ENCODE assay signal across 9 cellular contexts in the genomic region with DNA sequence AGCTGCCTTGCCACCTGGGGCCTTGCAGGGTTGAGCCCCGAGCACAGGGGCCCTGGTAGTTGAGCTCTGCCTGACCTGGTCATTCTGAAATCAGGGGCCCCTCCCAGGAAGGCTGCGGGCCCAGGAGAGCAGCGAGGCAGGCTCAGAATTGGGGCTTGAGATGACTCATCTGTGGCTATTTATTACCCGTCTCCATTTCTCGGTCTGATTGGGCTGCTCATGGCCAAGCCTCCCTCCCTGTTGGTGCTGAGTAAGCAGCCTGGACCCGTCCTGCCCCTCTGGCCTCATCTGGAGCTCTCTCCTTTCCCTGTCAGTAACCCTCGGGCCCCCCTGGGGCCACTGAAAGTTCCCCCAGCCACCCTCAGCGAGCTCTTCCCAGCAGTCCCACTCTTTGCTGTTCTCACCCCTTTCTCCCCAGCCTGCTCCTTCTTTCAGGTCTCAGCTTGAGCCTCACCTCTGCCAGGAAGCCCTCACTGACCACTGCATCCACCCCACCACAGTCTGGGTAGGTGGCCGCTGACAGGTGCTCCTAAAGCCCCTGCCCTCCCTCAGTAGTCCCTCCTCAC. TPM values are rescaled to one million over a fixed set of nuclear protein-coding genes. Genes with fewer than 3 reads are reported as not detected.
A peak's percentile ranks its signal among the peaks of the same experiment; 100 is the strongest.
DNase-seq lines count a peak whose midpoint lies in the region; ATAC-seq and TF ChIP-seq lines count a peak whose summit lies in the region.
"Had no signal": no experiment of that assay in that cellular context is flagged by ENCODE, and none has a peak within 500 bp of the region (broad histone marks: within the 10 kb centered on the region; RNA-seq: fewer than 3 reads in every experiment).

No MANE protein-coding gene starts in this region.

- H3K9me3 Mint-ChIP-seq in CD8-positive, alpha-beta memory T cell = no peaks in the 10 kb centered on the region

- intact Hi-C loops in PC-9 (cut with micrococcal nuclease; ENCODE audit: unreplicated experiment) = no loop called here

- peak overlapping the region; percentile 43 for H3K27ac ChIP-seq in CD8-positive, alpha-beta memory T cell (ENCODE audit: low read depth, low read length)
- H3K27ac ChIP-seq in PC-9 (no peak overlapping the region), coronary artery (peak overlapping the region in 1 of 2 donors; percentile 37)
- H3K27ac ChIP-seq: SK-N-MC had no signal

- no peaks in the 10 kb centered on the region for H3K9me2 ChIP-seq in PC-9 (ENCODE audit: insufficient read depth)

- H3K4me1 ChIP-seq in CD8-positive, alpha-beta memory T cell (ENCODE audit: insufficient read depth, low read length) = peaks cover 18% of the 10 kb centered on the region
- peaks cover 7% of the 10 kb centered on the region; the same call in 1 of the 2 replicates for H3K4me1 ChIP-seq in PC-9 (replicated peaks; ENCODE audit: insufficient read depth)

- H3K79me2 ChIP-seq in PC-9 (ENCODE audit: low read depth) = no peaks in the 10 kb centered on the region

- H3K36me3 ChIP-seq in CD8-positive, alpha-beta memory T cell (ENCODE audit: insufficient read depth, low read length) = no peaks in the 10 kb centered on the region
- no peaks in the 10 kb centered on the region for H3K36me3 ChIP-seq in PC-9 (ENCODE audit: low read depth)

- H3K4me2 ChIP-seq in PC-9 = peak overlapping the region; percentile 62

- H3F3A ChIP-seq in PC-9 (ENCODE audit: insufficient read depth, low read depth) = no peaks in the 10 kb centered on the region

- H3K4me3 ChIP-seq in CD8-positive, alpha-beta memory T cell (ENCODE audit: low read length) = no peak overlapping the region
- no peak overlapping the region for H3K4me3 ChIP-seq in PC-9
- H3K4me3 ChIP-seq in coronary artery = peak overlapping the region; percentile 6
- H3K4me3 ChIP-seq: SK-N-MC had no signal

- CTCF ChIA-PET in CD8-positive, alpha-beta memory T cell (lab: Charles Lee) = interaction anchor here (1.1 kb wide), 1 partner anchor 74 kb away, joined by 3 read pairs; no protein-coding TSS in a partner anchor
- CTCF ChIA-PET in PC-9 (lab: Charles Lee) = no interaction called here

- peak overlapping the region in 5 of 7 donors; percentile 6 to 90 (median 54) for H3K4me3 Mint-ChIP-seq in CD8-positive, alpha-beta memory T cell

- H2AFZ ChIP-seq in PC-9 = no peak overlapping the region

- H3K4me1 Mint-ChIP-seq in CD8-positive, alpha-beta memory T cell = peaks cover 11 to 14% (median 13%) of the 10 kb centered on the region in 3 donors

- no peak for TF ChIP-seq CTCF in PC-9 (conservative IDR thresholded peaks at IDR 0.05)
- TF ChIP-seq CTCF in coronary artery (IDR thresholded peaks at IDR 0.05) = no peak

- H3K27ac Mint-ChIP-seq in CD8-positive, alpha-beta memory T cell = peak overlapping the region in 6 of 8 donors; percentile 23 to 91 (median 40)

- no peak for DNase-seq in CD8-positive, alpha-beta memory T cell
- DNase-seq in PC-9 (peak; percentile 61 to 73), coronary artery (ENCODE audit: low spot score) (peak; percentile 81), myocyte (ENCODE audit: low read depth) (peak; percentile 87), globus pallidus (ENCODE audit: low spot score) (no peak), NCI-H774 (lab: John Stamatoyannopoulos, UW) (no peak)

- ATAC-seq in GM19035 (IDR thresholded peaks at IDR 0.05; ENCODE audit: unreplicated experiment) = peak; percentile 66
- peak; percentile 43 for ATAC-seq in HG03039 (IDR thresholded peaks at IDR 0.05; ENCODE audit: unreplicated experiment)

- no peaks in the 10 kb centered on the region for H3K27me3 ChIP-seq in CD8-positive, alpha-beta memory T cell (ENCODE audit: insufficient read depth, low read length, poor library complexity, severe bottlenecking)
- no peaks in the 10 kb centered on the region for H3K27me3 ChIP-seq in PC-9 (ENCODE audit: insufficient read depth, low read depth)

- H3K9me3 ChIP-seq in CD8-positive, alpha-beta memory T cell (ENCODE audit: low read length) = no peaks in the 10 kb centered on the region
- H3K9me3 ChIP-seq in PC-9 (ENCODE audit: insufficient read depth, low read depth) = no peaks in the 10 kb centered on the region

- POLR2A ChIA-PET in CD8-positive, alpha-beta memory T cell (lab: Charles Lee) = no interaction called here
- POLR2A ChIA-PET in PC-9 (lab: Charles Lee; ENCODE audit: unreplicated experiment) = interaction anchor here (0.5 to 0.7 kb wide), 2 partner anchors 144 to 362 kb away, joined by 3 to 5 read pairs; no protein-coding TSS in a partner anchor

- H3K27me3 Mint-ChIP-seq in CD8-positive, alpha-beta memory T cell = peaks cover 0 to 4% of the 10 kb centered on the region in 2 donors

- no TSS peak for BruUV-seq in PC-9 (replicated peaks; lab: Mats Ljungman, UMichigan)

- no peaks in the 10 kb centered on the region for H4K20me1 ChIP-seq in PC-9 (ENCODE audit: insufficient read depth)

- no peaks in the 10 kb centered on the region for H3K36me3 Mint-ChIP-seq in CD8-positive, alpha-beta memory T cell

RNA-seq across cellular contexts. Expression of a gene that starts 11.0 kb away (rescaled TPM):
- 1 to 10 TPM; 1.5 to 1.9 TPM for total RNA-seq in CD8-positive, alpha-beta memory T cell
- not detected for polyA plus RNA-seq in CD8-positive, alpha-beta memory T cell
- total RNA-seq in PC-9 (2021) = not detected in 2 replicates
- 0.16 TPM in 1 of 2 replicates, not detected in the other for total RNA-seq in myocyte
- not detected for polyA plus RNA-seq in myocyte (2012)

RNA-seq across cellular contexts. Expression of a gene that starts 32.8 kb away (rescaled TPM):
- 10 to 100 TPM; 37.0 to 37.6 TPM for total RNA-seq in CD8-positive, alpha-beta memory T cell
- polyA plus RNA-seq in CD8-positive, alpha-beta memory T cell = 31.6 TPM
- total RNA-seq in PC-9 (2021) (25.9 and 28.3 TPM in 2 replicates), myocyte (40.2 and 43.7 TPM in 2 replicates)
- 17.0 TPM for polyA plus RNA-seq in myocyte (2012)

Comparison
In these comparisons a context has a peak if more than half of its experiments do, and no peak if none do; other contexts are left out.
1. DNase-seq: peak in PC-9 (2 of 2), coronary artery (single experiment) and myocyte (single experiment); none in CD8-positive, alpha-beta memory T cell (0 of 5), globus pallidus (single experiment) and NCI-H774 (single experiment).